ENCODE assay signal across 2 cellular contexts in genomic region chr20:31693987-31694661, GRCh38.
TF ChIP-seq lines count a peak whose summit lies in the region.

No MANE protein-coding gene starts in this region.

TF ChIP-seq in GM23338, 12 proteins besides CTCF, POLR2A, EP300 and RAD21:
- TF ChIP-seq CREB1 (CRISPR knock-in tag; IDR thresholded peaks at IDR 0.05; ENCODE audit: low read depth), result no peak
- 0 out of 2 replicates have a peak, but pooled peaks have one; percentile 20 for TF ChIP-seq ETS1 (IDR thresholded peaks at IDR 0.05)
TF ChIP-seq in GM23338: peak in this region for 1.

TF ChIP-seq in K562, 482 proteins besides CTCF, POLR2A, EP300 and RAD21:
- TF ChIP-seq, protein P1, sequence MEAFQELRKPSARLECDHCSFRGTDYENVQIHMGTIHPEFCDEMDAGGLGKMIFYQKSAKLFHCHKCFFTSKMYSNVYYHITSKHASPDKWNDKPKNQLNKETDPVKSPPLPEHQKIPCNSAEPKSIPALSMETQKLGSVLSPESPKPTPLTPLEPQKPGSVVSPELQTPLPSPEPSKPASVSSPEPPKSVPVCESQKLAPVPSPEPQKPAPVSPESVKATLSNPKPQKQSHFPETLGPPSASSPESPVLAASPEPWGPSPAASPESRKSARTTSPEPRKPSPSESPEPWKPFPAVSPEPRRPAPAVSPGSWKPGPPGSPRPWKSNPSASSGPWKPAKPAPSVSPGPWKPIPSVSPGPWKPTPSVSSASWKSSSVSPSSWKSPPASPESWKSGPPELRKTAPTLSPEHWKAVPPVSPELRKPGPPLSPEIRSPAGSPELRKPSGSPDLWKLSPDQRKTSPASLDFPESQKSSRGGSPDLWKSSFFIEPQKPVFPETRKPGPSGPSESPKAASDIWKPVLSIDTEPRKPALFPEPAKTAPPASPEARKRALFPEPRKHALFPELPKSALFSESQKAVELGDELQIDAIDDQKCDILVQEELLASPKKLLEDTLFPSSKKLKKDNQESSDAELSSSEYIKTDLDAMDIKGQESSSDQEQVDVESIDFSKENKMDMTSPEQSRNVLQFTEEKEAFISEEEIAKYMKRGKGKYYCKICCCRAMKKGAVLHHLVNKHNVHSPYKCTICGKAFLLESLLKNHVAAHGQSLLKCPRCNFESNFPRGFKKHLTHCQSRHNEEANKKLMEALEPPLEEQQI (IDR thresholded peaks at IDR 0.05), result no peak
- TF ChIP-seq NCOR1 (IDR thresholded peaks at IDR 0.05) (peak; percentile 41; the same call in 1 of the 2 replicates), ZBTB7A (IDR thresholded peaks at IDR 0.05; ENCODE audit: borderline replicate concordance, control insufficient read depth, low read depth, low read length) (peak; percentile 72; the same call in 1 of the 2 replicates), NEUROD1 (IDR thresholded peaks at IDR 0.05; ENCODE audit: borderline replicate concordance, low read depth, low read length, partially characterized antibody) (no peak), CBFA2T3 (IDR thresholded peaks at IDR 0.05) (peak; percentile 69), ARID1B (IDR thresholded peaks at IDR 0.05) (peak; percentile 15; the same call in 1 of the 2 replicates), TEAD4 (IDR thresholded peaks at IDR 0.05; ENCODE audit: low read length) (peak; percentile 37; the same call in 1 of the 2 replicates), TEAD4 (CRISPR knock-in tag; IDR thresholded peaks at IDR 0.05; ENCODE audit: borderline replicate concordance) (no peak), TFAP4 (CRISPR knock-in tag; IDR thresholded peaks at IDR 0.05; ENCODE audit: borderline replicate concordance) (peak; percentile 63), DMBX1 (CRISPR knock-in tag; IDR thresholded peaks at IDR 0.05; ENCODE audit: borderline replicate concordance) (peak; percentile 18; the same call in 1 of the 2 replicates), ZNF134 (CRISPR knock-in tag; conservative IDR thresholded peaks at IDR 0.05) (0 out of 2 replicates have a peak, but pooled peaks have one; percentile 22), ZNF592 (IDR thresholded peaks at IDR 0.05) (peak; percentile 11; the same call in 1 of the 2 replicates), MEIS2 (IDR thresholded peaks at IDR 0.05; ENCODE audit: partially characterized antibody) (peak; percentile 19), ETV5 (CRISPR knock-in tag; IDR thresholded peaks at IDR 0.05; ENCODE audit: low read depth) (0 out of 2 replicates have a peak, but pooled peaks have one; percentile 42), EGR1 (conservative IDR thresholded peaks at IDR 0.05) (peak; percentile 75), MYNN (IDR thresholded peaks at IDR 0.05) (peak; percentile 14; the same call in 1 of the 2 replicates), MYNN (CRISPR knock-in tag; IDR thresholded peaks at IDR 0.05) (no peak), TCF3 (CRISPR knock-in tag; IDR thresholded peaks at IDR 0.05) (peak; percentile 70), LARP7 (IDR thresholded peaks at IDR 0.05) (no peak), CUX1 (CRISPR knock-in tag; IDR thresholded peaks at IDR 0.05) (no peak), CBFA2T2 (conservative IDR thresholded peaks at IDR 0.05) (peak; percentile 32)
- TF ChIP-seq, protein P2, sequence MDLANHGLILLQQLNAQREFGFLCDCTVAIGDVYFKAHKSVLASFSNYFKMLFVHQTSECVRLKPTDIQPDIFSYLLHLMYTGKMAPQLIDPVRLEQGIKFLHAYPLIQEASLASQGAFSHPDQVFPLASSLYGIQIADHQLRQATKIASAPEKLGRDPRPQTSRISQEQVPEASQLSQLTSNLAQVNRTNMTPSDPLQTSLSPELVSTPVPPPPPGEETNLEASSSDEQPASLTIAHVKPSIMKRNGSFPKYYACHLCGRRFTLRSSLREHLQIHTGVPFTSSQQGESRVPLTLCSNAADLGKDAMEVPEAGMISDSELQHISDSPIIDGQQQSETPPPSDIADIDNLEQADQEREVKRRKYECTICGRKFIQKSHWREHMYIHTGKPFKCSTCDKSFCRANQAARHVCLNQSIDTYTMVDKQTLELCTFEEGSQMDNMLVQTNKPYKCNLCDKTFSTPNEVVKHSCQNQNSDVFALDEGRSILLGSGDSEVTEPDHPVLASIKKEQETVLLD (IDR thresholded peaks at IDR 0.05), result 0 out of 2 replicates have a peak, but pooled peaks have one; percentile 16
- TF ChIP-seq, protein P3, sequence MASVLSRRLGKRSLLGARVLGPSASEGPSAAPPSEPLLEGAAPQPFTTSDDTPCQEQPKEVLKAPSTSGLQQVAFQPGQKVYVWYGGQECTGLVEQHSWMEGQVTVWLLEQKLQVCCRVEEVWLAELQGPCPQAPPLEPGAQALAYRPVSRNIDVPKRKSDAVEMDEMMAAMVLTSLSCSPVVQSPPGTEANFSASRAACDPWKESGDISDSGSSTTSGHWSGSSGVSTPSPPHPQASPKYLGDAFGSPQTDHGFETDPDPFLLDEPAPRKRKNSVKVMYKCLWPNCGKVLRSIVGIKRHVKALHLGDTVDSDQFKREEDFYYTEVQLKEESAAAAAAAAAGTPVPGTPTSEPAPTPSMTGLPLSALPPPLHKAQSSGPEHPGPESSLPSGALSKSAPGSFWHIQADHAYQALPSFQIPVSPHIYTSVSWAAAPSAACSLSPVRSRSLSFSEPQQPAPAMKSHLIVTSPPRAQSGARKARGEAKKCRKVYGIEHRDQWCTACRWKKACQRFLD (CRISPR knock-in tag; IDR thresholded peaks at IDR 0.05), result peak; percentile 24; the same call in 1 of the 2 replicates
- TF ChIP-seq, protein P4, sequence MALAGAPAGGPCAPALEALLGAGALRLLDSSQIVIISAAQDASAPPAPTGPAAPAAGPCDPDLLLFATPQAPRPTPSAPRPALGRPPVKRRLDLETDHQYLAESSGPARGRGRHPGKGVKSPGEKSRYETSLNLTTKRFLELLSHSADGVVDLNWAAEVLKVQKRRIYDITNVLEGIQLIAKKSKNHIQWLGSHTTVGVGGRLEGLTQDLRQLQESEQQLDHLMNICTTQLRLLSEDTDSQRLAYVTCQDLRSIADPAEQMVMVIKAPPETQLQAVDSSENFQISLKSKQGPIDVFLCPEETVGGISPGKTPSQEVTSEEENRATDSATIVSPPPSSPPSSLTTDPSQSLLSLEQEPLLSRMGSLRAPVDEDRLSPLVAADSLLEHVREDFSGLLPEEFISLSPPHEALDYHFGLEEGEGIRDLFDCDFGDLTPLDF (CRISPR knock-in tag; IDR thresholded peaks at IDR 0.05), result no peak
